In the genomic region with DNA sequence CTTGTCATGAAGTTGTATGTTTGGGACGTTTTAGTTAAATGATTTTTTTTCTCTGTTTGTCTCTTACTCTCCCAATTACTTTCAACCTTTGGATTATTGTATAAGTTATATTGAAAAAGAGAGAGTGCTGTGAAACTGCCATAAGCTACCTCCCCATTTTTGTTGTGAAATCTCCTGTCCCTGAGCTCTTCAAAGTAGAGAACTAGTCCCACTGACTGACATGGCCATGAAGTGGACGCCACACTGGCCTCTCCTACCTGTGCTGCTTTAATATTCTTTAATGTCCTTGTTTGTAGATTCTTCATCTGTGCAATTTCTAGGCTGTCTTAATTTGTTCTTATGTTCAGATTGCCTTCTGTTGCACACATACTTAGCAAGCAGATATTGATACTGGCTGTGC, we compare ENCODE assay signal across 16 cellular contexts. TPM values are rescaled to one million over a fixed set of nuclear protein-coding genes. Genes with fewer than 3 reads are reported as not detected.
A peak's percentile ranks its signal among the peaks of the same experiment; 100 is the strongest.
DNase-seq lines count a peak whose midpoint lies in the region; ATAC-seq, FAIRE-seq and TF ChIP-seq lines count a peak whose summit lies in the region.
"Had no signal": no experiment of that assay in that cellular context is flagged by ENCODE, and none has a peak within 500 bp of the region (broad histone marks: within the 10 kb centered on the region; RNA-seq: fewer than 3 reads in every experiment).

No MANE protein-coding gene starts in this region.

- H3K9me3 ChIP-seq in liver (ENCODE audit: control insufficient read depth in 4 of 4, low read length in 3 of 4) = no peaks in the 10 kb centered on the region
- no peaks in the 10 kb centered on the region for H3K9me3 ChIP-seq in HepG2 (ENCODE audit: low read length)
- H3K9me3 ChIP-seq in right cardiac atrium (ENCODE audit: control insufficient read depth, low read length) = no peaks in the 10 kb centered on the region
- no peaks in the 10 kb centered on the region for H3K9me3 ChIP-seq in psoas muscle
- H3K9me3 ChIP-seq in uterus = no peaks in the 10 kb centered on the region
- no peaks in the 10 kb centered on the region for H3K9me3 ChIP-seq in CD8-positive, alpha-beta memory T cell (ENCODE audit: low read length)

- CTCF ChIA-PET in HepG2 (lab: Yijun Ruan, JAX; ENCODE audit: low intra/inter-chr PET ratio, low total read pairs) = no interaction called here
- CTCF ChIA-PET in CD8-positive, alpha-beta memory T cell (lab: Charles Lee) = no interaction called here

- H3K4me1 ChIP-seq in liver (ENCODE audit: control insufficient read depth in 4 of 4, insufficient read depth in 4 of 4, low read length in 3 of 4) (peaks cover 2 to 9% (median 5%) of the 10 kb centered on the region in 4 donors), HepG2 (ENCODE audit: insufficient read depth, low read length) (no peaks in the 10 kb centered on the region), right cardiac atrium (ENCODE audit: control insufficient read depth, insufficient read depth, low read length) (peaks cover 1% of the 10 kb centered on the region), psoas muscle (peaks cover 7% of the 10 kb centered on the region), uterus (no peaks in the 10 kb centered on the region)
- no peaks in the 10 kb centered on the region for H3K4me1 ChIP-seq in CD8-positive, alpha-beta memory T cell (ENCODE audit: insufficient read depth, low read length)

- peaks cover 0 to 22% (median 10%) of the 10 kb centered on the region in 4 donors for H3K36me3 ChIP-seq in liver (ENCODE audit: control insufficient read depth in 4 of 4, insufficient read depth in 3 of 4, low read depth in 1 of 4, low read length in 3 of 4)
- peaks cover 18 to 66% of the 10 kb centered on the region in 2 experiments for H3K36me3 ChIP-seq in HepG2 (replicated peaks in 1 of 2; ENCODE audit: control insufficient read depth in 1 of 2, insufficient read depth in 2 of 2, low read length in 2 of 2)
- peaks cover 3 to 77% of the 10 kb centered on the region in 2 donors for H3K36me3 ChIP-seq in psoas muscle (ENCODE audit: insufficient read depth in 1 of 2, low read depth in 1 of 2)
- H3K36me3 ChIP-seq in uterus = no peaks in the 10 kb centered on the region
- H3K36me3 ChIP-seq in CD8-positive, alpha-beta memory T cell (ENCODE audit: insufficient read depth, low read length) = peaks cover 43% of the 10 kb centered on the region

- no peak for FAIRE-seq in HepG2 (lab: Jason Lieb, UNC)
- FAIRE-seq: K562 had no signal

- H3K9me3 Mint-ChIP-seq in CD8-positive, alpha-beta memory T cell = no peaks in the 10 kb centered on the region
- H3K9me3 Mint-ChIP-seq: activated T-cell treated with anti-CD3 and anti-CD28 coated beads, Interleukin-2, amount 50 U/mL, for 4 hours had no signal

- TF ChIP-seq RAD21 in liver (IDR thresholded peaks at IDR 0.05) (no peak), HepG2 (CRISPR knock-in tag; IDR thresholded peaks at IDR 0.05) (no peak)

- peaks cover 21 to 79% (median 31%) of the 10 kb centered on the region in 3 donors for H3K36me3 Mint-ChIP-seq in CD8-positive, alpha-beta memory T cell

- H3K4me1 Mint-ChIP-seq in CD8-positive, alpha-beta memory T cell = peaks cover 0 to 7% (median 2%) of the 10 kb centered on the region in 3 donors

- no peak overlapping the region for H3K4me3 Mint-ChIP-seq in CD8-positive, alpha-beta memory T cell
- H3K4me3 Mint-ChIP-seq: activated T-cell treated with anti-CD3 and anti-CD28 coated beads, Interleukin-2, amount 50 U/mL, for 4 hours had no signal

- 0 out of 2 replicates have a peak, but pooled peaks cover 2% of the 10 kb centered on the region for H4K20me1 ChIP-seq in HepG2 (ENCODE audit: insufficient read depth, low read length)

- no peak overlapping the region for H3K4me3 ChIP-seq in liver (ENCODE audit: low read depth in 1 of 3, low read length in 3 of 3)
- H3K4me3 ChIP-seq in HepG2 (replicated peaks in 1 of 3; ENCODE audit: insufficient read depth in 1 of 3, low read depth in 2 of 3, low read length in 3 of 3) = no peak overlapping the region
- no peak overlapping the region for H3K4me3 ChIP-seq in right cardiac atrium (ENCODE audit: low read length)
- H3K4me3 ChIP-seq in psoas muscle = peak overlapping the region; percentile 26
- no peak overlapping the region for H3K4me3 ChIP-seq in uterus
- no peak overlapping the region for H3K4me3 ChIP-seq in CD8-positive, alpha-beta memory T cell (ENCODE audit: low read length)
- H3K4me3 ChIP-seq: K562 had no signal

- H3K27me3 ChIP-seq in liver (ENCODE audit: control insufficient read depth in 4 of 4, insufficient read depth in 4 of 4, low read length in 3 of 4) (no peaks in the 10 kb centered on the region), HepG2 (ENCODE audit: control insufficient read depth in 1 of 2, insufficient read depth in 2 of 2, low read length in 2 of 2) (no peaks in the 10 kb centered on the region), right cardiac atrium (ENCODE audit: control insufficient read depth, insufficient read depth) (no peaks in the 10 kb centered on the region), psoas muscle (ENCODE audit: insufficient read depth in 3 of 3, low read length in 2 of 3) (no peaks in the 10 kb centered on the region), uterus (no peaks in the 10 kb centered on the region)
- H3K27me3 ChIP-seq in CD8-positive, alpha-beta memory T cell (ENCODE audit: insufficient read depth, low read length, poor library complexity, severe bottlenecking) = no peaks in the 10 kb centered on the region

- TF ChIP-seq POLR2A in HepG2 (IDR thresholded peaks at IDR 0.05; ENCODE audit: insufficient read depth in 1 of 2, low read depth in 2 of 2, low read length in 2 of 2) = no peak
- no peak for TF ChIP-seq POLR2A in uterus (IDR thresholded peaks at IDR 0.05)

- peak overlapping the region; percentile 8 to 25 for H3K9ac ChIP-seq in liver (ENCODE audit: low read depth in 1 of 2, low read length in 2 of 2)
- no peak overlapping the region for H3K9ac ChIP-seq in HepG2 (ENCODE audit: insufficient read depth, low read depth, low read length)

- 50% methylated on average over 2 of the region's 2 CpGs for WGBS in liver
- 99% methylated on average over 2 of the region's 2 CpGs for whole genome bisulfite sequencing in HepG2 (ENCODE audit: low lambda C conversion rate)
- 70% methylated on average over 2 of the region's 2 CpGs for WGBS in right cardiac atrium
- WGBS in psoas muscle, 3 donors = 56 to 72% (median 65%) methylated on average over 2 of the region's 2 CpGs

- no peaks in the 10 kb centered on the region for H3K79me2 ChIP-seq in HepG2 (ENCODE audit: insufficient read depth, low read length)

- POLR2A ChIA-PET in HepG2 (lab: Yijun Ruan, JAX) = no interaction called here
- POLR2A ChIA-PET in CD8-positive, alpha-beta memory T cell (lab: Charles Lee) = no interaction called here

- DNase-seq in HepG2 (ENCODE audit: low spot score) (no peak), right cardiac atrium (no peak), psoas muscle (no peak), uterus (no peak), SHP77 (lab: John Stamatoyannopoulos, UW) (no peak)
- DNase-seq in CD8-positive, alpha-beta memory T cell = no peak
- DNase-seq: ACHN; activated T-cell treated with anti-CD3 and anti-CD28 coated beads, Interleukin-2, amount 50 U/mL, for 4 hours; EL; NCI-H1048; SIG-M5; T1000 had no signal

- H2AFZ ChIP-seq in HepG2 (ENCODE audit: low read length) = no peak overlapping the region

- no peak overlapping the region for H3K4me2 ChIP-seq in HepG2 (ENCODE audit: low read depth, low read length)

- no TSS peak for BruUV-seq in HepG2 (replicated peaks; lab: Mats Ljungman, UMichigan)

- peak overlapping the region in 1 of 8 donors; percentile 2 for H3K27ac Mint-ChIP-seq in CD8-positive, alpha-beta memory T cell

- TF ChIP-seq CTCF in liver (IDR thresholded peaks at IDR 0.05; ENCODE audit: low read depth, low read length, missing input control) = no peak
- TF ChIP-seq CTCF in HepG2 (CRISPR knock-in tag; IDR thresholded peaks at IDR 0.05) = no peak
- TF ChIP-seq CTCF in psoas muscle (IDR thresholded peaks at IDR 0.05) = no peak
- TF ChIP-seq CTCF in uterus (IDR thresholded peaks at IDR 0.05) = no peak

- TF ChIP-seq EP300 in HepG2 (IDR thresholded peaks at IDR 0.05; ENCODE audit: low read depth in 2 of 2, low read length in 2 of 2) (no peak), HepG2 (CRISPR knock-in tag; IDR thresholded peaks at IDR 0.05; ENCODE audit: borderline replicate concordance) (no peak)

- no peaks in the 10 kb centered on the region for H3K27me3 Mint-ChIP-seq in CD8-positive, alpha-beta memory T cell

- ATAC-seq in HepG2 (no peak), right cardiac atrium (peak in 1 of 2 donors; percentile 23), psoas muscle (peak in 3 of 4 donors; percentile 32 to 47 (median 38)), GM18870 (IDR thresholded peaks at IDR 0.05; ENCODE audit: unreplicated experiment) (no peak)
- ATAC-seq: activated T-cell treated with anti-CD3 and anti-CD28 coated beads, Interleukin-2, amount 50 U/mL, for 4 hours; K562 had no signal

- intact Hi-C loops in HepG2 (cut with micrococcal nuclease; ENCODE audit: unreplicated experiment) = no loop called here
- intact Hi-C loops in right cardiac atrium (cut with DNase I) = no loop called here
- intact Hi-C loops in psoas muscle (cut with DNase I) = no loop called here
- intact Hi-C loops in uterus (cut with DNase I; ENCODE audit: low total_unique reads) = no loop called here

- H3K27ac ChIP-seq in liver (ENCODE audit: low read depth in 1 of 2, low read length in 2 of 2) (peak overlapping the region; percentile 74 to 84), HepG2 (ENCODE audit: extremely low read length, insufficient read depth, low read length) (no peak overlapping the region), right cardiac atrium (ENCODE audit: low read length) (peak overlapping the region; percentile 40), psoas muscle (peak overlapping the region; percentile 62), uterus (peak overlapping the region; percentile 66 to 77)
- H3K27ac ChIP-seq in CD8-positive, alpha-beta memory T cell (ENCODE audit: low read depth, low read length) = no peak overlapping the region
- H3K27ac ChIP-seq: epithelial cell of prostate had no signal

- in situ Hi-C loops in HepG2 (cut with HindIII; ENCODE audit: extremely low pct_ligation_motif_present, low pct_unique_long_range_greater_than_20kb) = no loop called here

RNA-seq across cellular contexts. Expression of a gene that starts 56.4 kb away (rescaled TPM):
- total RNA-seq in liver (10 to 100 TPM; 15.5 to 39.6 TPM), HepG2 (2016; rRNA removed; fragmentation: Illumina TruSeq; extraction: Trizol) (27.3 and 29.9 TPM in 2 replicates), right cardiac atrium (10 to 100 TPM; 36.7 to 44.9 (median 39.4) TPM), psoas muscle (10 to 100 TPM; 31.2 to 49.5 (median 44.2) TPM), uterus (10 to 100 TPM; 18.8 to 79.7 (median 39.1) TPM)
- polyA plus RNA-seq in liver (10 to 100 TPM in 1 of 2 donors, 1 to 10 TPM in 1; 9.9 to 13.5 TPM), HepG2 (2011; rRNA removed) (45.2 and 48.0 TPM in 2 replicates), right cardiac atrium (16.2 TPM), psoas muscle (10 to 100 TPM; 16.7 to 34.3 (median 22.1) TPM)
- 68.7 and 75.4 TPM in 2 replicates for total RNA-seq in HepG2 (2016; cell fraction: cytosol; rRNA removed; fragmentation: Illumina TruSeq; extraction: Trizol; ENCODE audit: low read depth)
- total RNA-seq in HepG2 (2016; cell fraction: insoluble cytoplasmic fraction; rRNA removed; fragmentation: Illumina TruSeq; extraction: Trizol) = 26.9 and 30.3 TPM in 2 replicates
- total RNA-seq in HepG2 (2016; cell fraction: membrane; rRNA removed; fragmentation: Illumina TruSeq; extraction: Trizol) = 22.7 and 22.8 TPM in 2 replicates
- total RNA-seq in HepG2 (2016; cell fraction: nucleus; rRNA removed; fragmentation: Illumina TruSeq; extraction: Trizol) = 29.3 and 30.4 TPM in 2 replicates
- polyA plus RNA-seq in HepG2 (2011; cell fraction: cytosol; rRNA removed) = 32.6 and 45.4 TPM in 2 replicates
- polyA plus RNA-seq in HepG2 (2011; cell fraction: nucleus; rRNA removed) = 60.5 and 68.2 TPM in 2 replicates
- polyA plus RNA-seq in HepG2 (2012) = 18.1 and 18.8 TPM in 2 replicates
- polyA plus RNA-seq in HepG2 (2016; cell fraction: cytosol; fragmentation: Illumina TruSeq; extraction: Trizol; ENCODE audit: low read depth) = 1.4 and 2.3 TPM in 2 replicates
- 18.5 and 22.6 TPM in 2 replicates for polyA plus RNA-seq in HepG2 (2016; cell fraction: insoluble cytoplasmic fraction; fragmentation: Illumina TruSeq; extraction: Trizol; ENCODE audit: low read depth)
- 5.3 and 7.1 TPM in 2 replicates for polyA plus RNA-seq in HepG2 (2016; cell fraction: membrane; fragmentation: Illumina TruSeq; extraction: Trizol; ENCODE audit: low read depth)
- polyA plus RNA-seq in HepG2 (2016; cell fraction: nucleus; fragmentation: Illumina TruSeq; extraction: Trizol; ENCODE audit: insufficient read depth, low read depth) = 38.7 and 39.4 TPM in 2 replicates
- polyA minus RNA-seq in HepG2 (2011; rRNA and poly(A)+ RNA removed; ENCODE audit: low replicate concordance) = 94.3 and 206 TPM in 2 replicates
- polyA minus RNA-seq in HepG2 (2011; cell fraction: cytosol; rRNA and poly(A)+ RNA removed) = 31.2 and 40.4 TPM in 2 replicates
- polyA minus RNA-seq in HepG2 (2011; cell fraction: nucleus; rRNA and poly(A)+ RNA removed) = 59.9 and 69.0 TPM in 2 replicates
- total RNA-seq in CD8-positive, alpha-beta memory T cell = 10 to 100 TPM; 39.9 to 44.4 TPM
- 18.8 TPM for polyA plus RNA-seq in CD8-positive, alpha-beta memory T cell

Comparison
In these comparisons a context has a peak if more than half of its experiments do, and no peak if none do; other contexts are left out.
1. H3K27ac ChIP-seq: peak in liver (2 of 2), right cardiac atrium (single experiment), psoas muscle (single experiment) and uterus (2 of 2); none in HepG2 (single experiment) and CD8-positive, alpha-beta memory T cell (single experiment).
2. ATAC-seq: peak in psoas muscle (3 of 4); none in HepG2 (single experiment) and GM18870 (single experiment).